In the genomic region with DNA sequence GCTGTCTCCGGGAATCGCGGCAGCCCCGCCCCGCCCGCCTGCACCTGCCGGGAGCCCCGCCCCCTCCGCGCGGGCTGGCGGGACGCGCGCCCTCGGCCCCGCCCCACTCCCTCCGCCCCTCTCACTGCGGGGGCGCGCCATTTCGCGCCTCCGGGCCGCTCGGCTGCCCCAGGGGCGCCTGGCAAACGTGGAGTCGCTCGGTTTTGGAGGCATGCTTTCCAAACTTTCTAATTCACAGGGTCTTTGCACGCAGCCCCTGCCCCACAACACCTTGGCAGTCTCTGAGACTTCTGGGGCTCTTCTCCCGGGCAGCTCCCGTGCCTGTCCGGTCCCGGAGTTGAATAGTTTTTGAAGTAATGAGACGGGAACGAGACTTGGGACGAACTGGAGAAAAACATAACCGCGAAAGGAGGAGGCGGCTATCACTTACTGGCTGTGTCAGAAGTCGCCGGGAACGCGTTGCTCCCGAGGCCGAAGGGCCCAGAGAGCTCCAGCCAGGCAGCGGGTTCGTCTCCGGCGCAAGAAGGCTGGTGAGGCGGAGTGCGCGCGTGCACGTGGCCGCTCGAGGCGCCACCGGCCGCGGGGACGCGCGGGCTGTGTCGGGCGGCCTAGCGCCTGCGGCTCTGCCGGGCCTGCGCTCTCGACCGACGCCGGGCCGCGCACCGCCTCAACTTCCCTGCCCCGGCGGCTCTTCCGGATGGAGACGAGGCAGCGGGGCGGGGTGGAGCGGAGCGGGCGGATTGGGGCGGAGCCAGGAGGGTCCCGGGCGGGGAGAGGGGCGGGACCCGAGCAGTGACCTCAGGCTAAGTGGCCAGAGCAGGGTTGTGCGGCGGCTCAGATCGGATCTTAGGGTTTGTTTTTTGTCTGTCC, we compare ENCODE assay signal across 8 cellular contexts. TPM values are rescaled to one million over a fixed set of nuclear protein-coding genes. Genes with fewer than 3 reads are reported as not detected.
DNase-seq lines count a peak whose midpoint lies in the region; ATAC-seq, FAIRE-seq and TF ChIP-seq lines count a peak whose summit lies in the region.

A gene (minus strand): TSS at position 699 of the 870 bp plus-strand sequence. CDS start 3,436 bp downstream, outside the sequence.

- no peak for TF ChIP-seq CTCF in kidney (IDR thresholded peaks at IDR 0.05; ENCODE audit: borderline replicate concordance, extremely low read depth, insufficient read depth)

- H3K9ac ChIP-seq in kidney (ENCODE audit: low read length in 2 of 2) = peak within 1 kb of the TSS; percentile 83 to 91

- intact Hi-C loops in kidney (cut with DNase I) = no loop called here

- peak within 1 kb of the TSS; percentile 91 to 92 for H3K4me3 ChIP-seq in kidney (ENCODE audit: low read length in 2 of 2)

- FAIRE-seq in kidney (lab: Jason Lieb, UNC) = no peak

- H3K27ac ChIP-seq in kidney (ENCODE audit: low read depth in 2 of 2, low read length in 2 of 2) = peak within 1 kb of the TSS; percentile 83 to 91

- H3K36me3 ChIP-seq in kidney (ENCODE audit: control insufficient read depth in 1 of 2, insufficient read depth in 2 of 2, low read length in 2 of 2) = no peaks in the 10 kb centered on the region

- H3K4me1 ChIP-seq in kidney (ENCODE audit: control insufficient read depth in 1 of 2, insufficient read depth in 1 of 2, low read depth in 1 of 2, low read length in 2 of 2) = peaks cover 3 to 6% of the 10 kb centered on the region in 2 donors

- DNase-seq in AG20443 (ENCODE audit: low spot score) = peak; percentile 97
- peak; percentile 76 for DNase-seq in NCI-H460 (ENCODE audit: extremely low read depth, low read depth)
- DNase-seq in activated CD4-positive, CD25-positive, alpha-beta regulatory T cell treated with anti-CD3 and anti-CD28 coated beads, Interleukin-2, amount 50 U/mL, for 72 hours = peak; percentile 93
- peak; percentile 88 for DNase-seq in cerebellum (ENCODE audit: low spot score)
- peak; percentile 97 for DNase-seq in kidney
- peak; percentile 93 for DNase-seq in stimulated activated CD4-positive, alpha-beta T cell treated with anti-CD3 and anti-CD28 coated beads, Interleukin-15, amount 100 ng/mL, for 24 hours

- no peaks in the 10 kb centered on the region for H3K9me3 ChIP-seq in kidney (ENCODE audit: control insufficient read depth in 1 of 2, low read length in 2 of 2)

- ATAC-seq in GM19025 (IDR thresholded peaks at IDR 0.05; ENCODE audit: low read depth, unreplicated experiment) (peak; percentile 94), HG03280 (IDR thresholded peaks at IDR 0.05; ENCODE audit: unreplicated experiment) (peak; percentile 95)

RNA-seq across cellular contexts. Expression of the gene that starts here (rescaled TPM):
- total RNA-seq in NCI-H460 (2014; rRNA removed; shearing (Covaris generic)) = 6.1 and 7.5 TPM in 2 replicates
- polyA plus RNA-seq in NCI-H460 (2014; cell fraction: nucleus; rRNA removed) = 10.7 and 14.4 TPM in 2 replicates
- total RNA-seq in cerebellum = 14.2 TPM
- 25.9 TPM for total RNA-seq in kidney
- polyA plus RNA-seq in kidney (ENCODE audit: insufficient read depth, low read depth, low replicate concordance) = 4.8 TPM

Comparison
In these comparisons a context has a peak if more than half of its experiments do, and no peak if none do; other contexts are left out.
1. Peak in every context shown above with its lines: DNase-seq, ATAC-seq, H3K4me3 ChIP-seq and H3K27ac ChIP-seq.